Comparison of ENCODE assay signal across 1 cellular context in the genomic region with DNA sequence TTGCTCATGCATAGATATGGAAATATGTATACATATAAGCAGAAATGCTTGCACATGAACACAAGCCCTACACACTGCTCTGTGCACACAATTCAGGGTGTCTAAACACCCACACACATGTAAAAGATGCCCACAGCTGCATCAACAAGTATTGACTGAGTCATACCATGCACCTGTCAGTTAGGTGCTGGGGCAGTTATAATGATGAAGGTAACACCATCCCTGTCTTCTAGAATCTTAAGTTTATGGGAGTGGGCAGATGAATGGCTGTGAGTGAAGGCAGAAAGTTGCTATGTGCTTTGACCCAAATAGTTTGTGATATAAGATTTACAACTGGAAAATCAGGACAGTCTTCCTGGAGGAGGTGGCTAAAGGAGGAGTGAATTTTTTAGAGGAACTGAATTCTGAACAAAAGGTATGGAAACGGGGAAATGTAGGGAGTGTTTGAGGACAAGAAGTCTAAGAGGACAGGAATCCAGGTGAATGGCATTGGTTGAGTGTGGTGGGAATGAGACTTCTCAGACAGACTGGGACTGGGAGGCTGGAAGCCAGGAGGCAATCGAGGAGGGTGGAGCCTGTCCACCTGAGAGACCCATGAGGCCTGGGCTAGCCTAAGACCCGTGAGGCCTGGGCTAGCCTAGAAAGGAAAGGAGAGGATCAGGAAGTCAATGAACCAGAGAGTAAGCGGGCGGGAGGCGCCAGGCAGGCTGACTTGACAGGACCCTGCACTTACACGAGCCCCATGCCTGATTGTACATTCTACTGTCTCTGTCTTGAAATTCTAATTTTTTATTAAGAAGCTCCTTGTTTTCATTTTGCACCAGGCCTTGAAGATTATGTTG.
TF ChIP-seq lines count a peak whose summit lies in the region.

No MANE protein-coding gene starts in this region.

TF ChIP-seq in A549, 52 proteins besides CTCF, POLR2A, EP300 and RAD21:
- TF ChIP-seq, protein P1, sequence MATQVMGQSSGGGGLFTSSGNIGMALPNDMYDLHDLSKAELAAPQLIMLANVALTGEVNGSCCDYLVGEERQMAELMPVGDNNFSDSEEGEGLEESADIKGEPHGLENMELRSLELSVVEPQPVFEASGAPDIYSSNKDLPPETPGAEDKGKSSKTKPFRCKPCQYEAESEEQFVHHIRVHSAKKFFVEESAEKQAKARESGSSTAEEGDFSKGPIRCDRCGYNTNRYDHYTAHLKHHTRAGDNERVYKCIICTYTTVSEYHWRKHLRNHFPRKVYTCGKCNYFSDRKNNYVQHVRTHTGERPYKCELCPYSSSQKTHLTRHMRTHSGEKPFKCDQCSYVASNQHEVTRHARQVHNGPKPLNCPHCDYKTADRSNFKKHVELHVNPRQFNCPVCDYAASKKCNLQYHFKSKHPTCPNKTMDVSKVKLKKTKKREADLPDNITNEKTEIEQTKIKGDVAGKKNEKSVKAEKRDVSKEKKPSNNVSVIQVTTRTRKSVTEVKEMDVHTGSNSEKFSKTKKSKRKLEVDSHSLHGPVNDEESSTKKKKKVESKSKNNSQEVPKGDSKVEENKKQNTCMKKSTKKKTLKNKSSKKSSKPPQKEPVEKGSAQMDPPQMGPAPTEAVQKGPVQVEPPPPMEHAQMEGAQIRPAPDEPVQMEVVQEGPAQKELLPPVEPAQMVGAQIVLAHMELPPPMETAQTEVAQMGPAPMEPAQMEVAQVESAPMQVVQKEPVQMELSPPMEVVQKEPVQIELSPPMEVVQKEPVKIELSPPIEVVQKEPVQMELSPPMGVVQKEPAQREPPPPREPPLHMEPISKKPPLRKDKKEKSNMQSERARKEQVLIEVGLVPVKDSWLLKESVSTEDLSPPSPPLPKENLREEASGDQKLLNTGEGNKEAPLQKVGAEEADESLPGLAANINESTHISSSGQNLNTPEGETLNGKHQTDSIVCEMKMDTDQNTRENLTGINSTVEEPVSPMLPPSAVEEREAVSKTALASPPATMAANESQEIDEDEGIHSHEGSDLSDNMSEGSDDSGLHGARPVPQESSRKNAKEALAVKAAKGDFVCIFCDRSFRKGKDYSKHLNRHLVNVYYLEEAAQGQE (IDR thresholded peaks at IDR 0.05) = no peak
- TF ChIP-seq ZFP36 (IDR thresholded peaks at IDR 0.05; ENCODE audit: borderline replicate concordance, partially characterized antibody) = peak; percentile 91
